In the genomic region with DNA sequence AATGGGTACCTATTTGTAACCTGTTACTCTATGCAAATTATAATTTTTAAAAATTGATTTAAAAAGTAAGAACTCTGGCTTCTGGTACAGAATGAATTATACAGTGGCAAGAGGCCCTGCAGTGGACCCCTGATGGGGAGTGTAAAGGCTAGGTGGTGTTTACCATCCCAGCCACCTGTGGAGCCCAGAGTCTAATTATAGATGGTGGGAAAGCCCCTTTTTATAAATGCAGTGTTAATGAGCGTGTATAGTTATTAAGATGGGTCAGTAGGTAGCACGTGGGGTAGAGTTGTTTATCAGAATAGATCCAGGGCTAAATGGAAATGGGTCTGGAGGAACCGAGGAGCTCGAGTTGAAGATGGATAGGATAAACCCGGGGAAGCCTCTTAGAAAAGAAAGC, we compare ENCODE assay signal across 3 cellular contexts.
A peak's percentile ranks its signal among the peaks of the same experiment; 100 is the strongest.
TF ChIP-seq lines count a peak whose summit lies in the region.

No MANE protein-coding gene starts in this region.

TF ChIP-seq in HEK293, 187 proteins besides CTCF, POLR2A, EP300 and RAD21:
- TF ChIP-seq ZIC2 (tag by site-specific recombination; IDR thresholded peaks at IDR 0.05) (peak; percentile 68), SCRT1 (tag by site-specific recombination; IDR thresholded peaks at IDR 0.05; ENCODE audit: borderline replicate concordance) (0 out of 2 replicates have a peak, but pooled peaks have one; percentile 11), SCRT2 (tag by site-specific recombination; IDR thresholded peaks at IDR 0.05) (peak; percentile 78)
- TF ChIP-seq, protein P1, sequence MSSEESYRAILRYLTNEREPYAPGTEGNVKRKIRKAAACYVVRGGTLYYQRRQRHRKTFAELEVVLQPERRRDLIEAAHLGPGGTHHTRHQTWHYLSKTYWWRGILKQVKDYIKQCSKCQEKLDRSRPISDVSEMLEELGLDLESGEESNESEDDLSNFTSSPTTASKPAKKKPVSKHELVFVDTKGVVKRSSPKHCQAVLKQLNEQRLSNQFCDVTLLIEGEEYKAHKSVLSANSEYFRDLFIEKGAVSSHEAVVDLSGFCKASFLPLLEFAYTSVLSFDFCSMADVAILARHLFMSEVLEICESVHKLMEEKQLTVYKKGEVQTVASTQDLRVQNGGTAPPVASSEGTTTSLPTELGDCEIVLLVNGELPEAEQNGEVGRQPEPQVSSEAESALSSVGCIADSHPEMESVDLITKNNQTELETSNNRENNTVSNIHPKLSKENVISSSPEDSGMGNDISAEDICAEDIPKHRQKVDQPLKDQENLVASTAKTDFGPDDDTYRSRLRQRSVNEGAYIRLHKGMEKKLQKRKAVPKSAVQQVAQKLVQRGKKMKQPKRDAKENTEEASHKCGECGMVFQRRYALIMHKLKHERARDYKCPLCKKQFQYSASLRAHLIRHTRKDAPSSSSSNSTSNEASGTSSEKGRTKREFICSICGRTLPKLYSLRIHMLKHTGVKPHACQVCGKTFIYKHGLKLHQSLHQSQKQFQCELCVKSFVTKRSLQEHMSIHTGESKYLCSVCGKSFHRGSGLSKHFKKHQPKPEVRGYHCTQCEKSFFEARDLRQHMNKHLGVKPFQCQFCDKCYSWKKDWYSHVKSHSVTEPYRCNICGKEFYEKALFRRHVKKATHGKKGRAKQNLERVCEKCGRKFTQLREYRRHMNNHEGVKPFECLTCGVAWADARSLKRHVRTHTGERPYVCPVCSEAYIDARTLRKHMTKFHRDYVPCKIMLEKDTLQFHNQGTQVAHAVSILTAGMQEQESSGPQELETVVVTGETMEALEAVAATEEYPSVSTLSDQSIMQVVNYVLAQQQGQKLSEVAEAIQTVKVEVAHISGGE (tag by site-specific recombination; conservative IDR thresholded peaks at IDR 0.05; ENCODE audit: low read depth) = no peak

TF ChIP-seq in GM12878, 131 proteins besides CTCF, POLR2A, EP300 and RAD21:
- TF ChIP-seq SREBF2 (IDR thresholded peaks at IDR 0.05; ENCODE audit: low read length) (no peak), MTA2 (IDR thresholded peaks at IDR 0.05; ENCODE audit: low read depth) (peak; percentile 37; the same call in 1 of the 2 replicates), ETV6 (conservative IDR thresholded peaks at IDR 0.05 in 1 of 2, IDR thresholded peaks at IDR 0.05 in 1 of 2; ENCODE audit: borderline replicate concordance in 1 of 2, low read depth in 1 of 2) (no peak), FOXK2 (IDR thresholded peaks at IDR 0.05) (no peak), RELA (IDR thresholded peaks at IDR 0.05; ENCODE audit: borderline replicate concordance, partially characterized antibody) (peak; percentile 20), SRF (IDR thresholded peaks at IDR 0.05; ENCODE audit: low read depth in 2 of 2, low read length in 2 of 2) (no peak), USF1 (IDR thresholded peaks at IDR 0.05; ENCODE audit: borderline replicate concordance, extremely low read length, insufficient read depth, low read depth, low read length) (no peak), NRF1 (conservative IDR thresholded peaks at IDR 0.05; ENCODE audit: low read depth, low read length) (no peak), NFIC (IDR thresholded peaks at IDR 0.05; ENCODE audit: low read depth, low read length) (no peak), MLLT1 (IDR thresholded peaks at IDR 0.05) (no peak), BHLHE40 (IDR thresholded peaks at IDR 0.05; ENCODE audit: borderline replicate concordance in 1 of 2, low read depth in 2 of 2, low read length in 1 of 2) (peak in 1 of 2 experiments; percentile 16; a peak in 1 of 4 replicates), ESRRA (IDR thresholded peaks at IDR 0.05; ENCODE audit: low read length) (no peak), JUND (IDR thresholded peaks at IDR 0.05; ENCODE audit: low read depth, low read length) (no peak), ZNF384 (IDR thresholded peaks at IDR 0.05; ENCODE audit: borderline replicate concordance, low read depth, low read length) (no peak), MEF2B (IDR thresholded peaks at IDR 0.05; ENCODE audit: partially characterized antibody, poor library complexity, severe bottlenecking) (peak; percentile 16)
- TF ChIP-seq, protein P2, sequence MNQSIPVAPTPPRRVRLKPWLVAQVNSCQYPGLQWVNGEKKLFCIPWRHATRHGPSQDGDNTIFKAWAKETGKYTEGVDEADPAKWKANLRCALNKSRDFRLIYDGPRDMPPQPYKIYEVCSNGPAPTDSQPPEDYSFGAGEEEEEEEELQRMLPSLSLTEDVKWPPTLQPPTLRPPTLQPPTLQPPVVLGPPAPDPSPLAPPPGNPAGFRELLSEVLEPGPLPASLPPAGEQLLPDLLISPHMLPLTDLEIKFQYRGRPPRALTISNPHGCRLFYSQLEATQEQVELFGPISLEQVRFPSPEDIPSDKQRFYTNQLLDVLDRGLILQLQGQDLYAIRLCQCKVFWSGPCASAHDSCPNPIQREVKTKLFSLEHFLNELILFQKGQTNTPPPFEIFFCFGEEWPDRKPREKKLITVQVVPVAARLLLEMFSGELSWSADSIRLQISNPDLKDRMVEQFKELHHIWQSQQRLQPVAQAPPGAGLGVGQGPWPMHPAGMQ (IDR thresholded peaks at IDR 0.05; ENCODE audit: borderline replicate concordance) = no peak
- TF ChIP-seq, protein P3, sequence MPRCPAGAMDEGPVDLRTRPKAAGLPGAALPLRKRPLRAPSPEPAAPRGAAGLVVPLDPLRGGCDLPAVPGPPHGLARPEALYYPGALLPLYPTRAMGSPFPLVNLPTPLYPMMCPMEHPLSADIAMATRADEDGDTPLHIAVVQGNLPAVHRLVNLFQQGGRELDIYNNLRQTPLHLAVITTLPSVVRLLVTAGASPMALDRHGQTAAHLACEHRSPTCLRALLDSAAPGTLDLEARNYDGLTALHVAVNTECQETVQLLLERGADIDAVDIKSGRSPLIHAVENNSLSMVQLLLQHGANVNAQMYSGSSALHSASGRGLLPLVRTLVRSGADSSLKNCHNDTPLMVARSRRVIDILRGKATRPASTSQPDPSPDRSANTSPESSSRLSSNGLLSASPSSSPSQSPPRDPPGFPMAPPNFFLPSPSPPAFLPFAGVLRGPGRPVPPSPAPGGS (IDR thresholded peaks at IDR 0.05; ENCODE audit: borderline replicate concordance, insufficient read depth, low read depth, low read length, poor library complexity, severe bottlenecking) = no peak
- TF ChIP-seq, protein P4, sequence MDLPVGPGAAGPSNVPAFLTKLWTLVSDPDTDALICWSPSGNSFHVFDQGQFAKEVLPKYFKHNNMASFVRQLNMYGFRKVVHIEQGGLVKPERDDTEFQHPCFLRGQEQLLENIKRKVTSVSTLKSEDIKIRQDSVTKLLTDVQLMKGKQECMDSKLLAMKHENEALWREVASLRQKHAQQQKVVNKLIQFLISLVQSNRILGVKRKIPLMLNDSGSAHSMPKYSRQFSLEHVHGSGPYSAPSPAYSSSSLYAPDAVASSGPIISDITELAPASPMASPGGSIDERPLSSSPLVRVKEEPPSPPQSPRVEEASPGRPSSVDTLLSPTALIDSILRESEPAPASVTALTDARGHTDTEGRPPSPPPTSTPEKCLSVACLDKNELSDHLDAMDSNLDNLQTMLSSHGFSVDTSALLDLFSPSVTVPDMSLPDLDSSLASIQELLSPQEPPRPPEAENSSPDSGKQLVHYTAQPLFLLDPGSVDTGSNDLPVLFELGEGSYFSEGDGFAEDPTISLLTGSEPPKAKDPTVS (IDR thresholded peaks at IDR 0.05; ENCODE audit: low read depth, low read length) = no peak

TF ChIP-seq in GM23338, 12 proteins besides CTCF, POLR2A, EP300 and RAD21:
- TF ChIP-seq, protein P5, sequence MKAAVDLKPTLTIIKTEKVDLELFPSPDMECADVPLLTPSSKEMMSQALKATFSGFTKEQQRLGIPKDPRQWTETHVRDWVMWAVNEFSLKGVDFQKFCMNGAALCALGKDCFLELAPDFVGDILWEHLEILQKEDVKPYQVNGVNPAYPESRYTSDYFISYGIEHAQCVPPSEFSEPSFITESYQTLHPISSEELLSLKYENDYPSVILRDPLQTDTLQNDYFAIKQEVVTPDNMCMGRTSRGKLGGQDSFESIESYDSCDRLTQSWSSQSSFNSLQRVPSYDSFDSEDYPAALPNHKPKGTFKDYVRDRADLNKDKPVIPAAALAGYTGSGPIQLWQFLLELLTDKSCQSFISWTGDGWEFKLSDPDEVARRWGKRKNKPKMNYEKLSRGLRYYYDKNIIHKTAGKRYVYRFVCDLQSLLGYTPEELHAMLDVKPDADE (IDR thresholded peaks at IDR 0.05) = no peak
- TF ChIP-seq NANOG (IDR thresholded peaks at IDR 0.05; ENCODE audit: borderline replicate concordance) (no peak), STAT1 (IDR thresholded peaks at IDR 0.05; ENCODE audit: unreplicated experiment) (no peak), POLR2AphosphoS5 (IDR thresholded peaks at IDR 0.05; ENCODE audit: low read depth) (no peak), EZH2phosphoT487 (IDR thresholded peaks at IDR 0.05; ENCODE audit: unreplicated experiment) (no peak), ZNF114 (CRISPR knock-in tag; IDR thresholded peaks at IDR 0.05) (no peak)
- TF ChIP-seq, protein P6, sequence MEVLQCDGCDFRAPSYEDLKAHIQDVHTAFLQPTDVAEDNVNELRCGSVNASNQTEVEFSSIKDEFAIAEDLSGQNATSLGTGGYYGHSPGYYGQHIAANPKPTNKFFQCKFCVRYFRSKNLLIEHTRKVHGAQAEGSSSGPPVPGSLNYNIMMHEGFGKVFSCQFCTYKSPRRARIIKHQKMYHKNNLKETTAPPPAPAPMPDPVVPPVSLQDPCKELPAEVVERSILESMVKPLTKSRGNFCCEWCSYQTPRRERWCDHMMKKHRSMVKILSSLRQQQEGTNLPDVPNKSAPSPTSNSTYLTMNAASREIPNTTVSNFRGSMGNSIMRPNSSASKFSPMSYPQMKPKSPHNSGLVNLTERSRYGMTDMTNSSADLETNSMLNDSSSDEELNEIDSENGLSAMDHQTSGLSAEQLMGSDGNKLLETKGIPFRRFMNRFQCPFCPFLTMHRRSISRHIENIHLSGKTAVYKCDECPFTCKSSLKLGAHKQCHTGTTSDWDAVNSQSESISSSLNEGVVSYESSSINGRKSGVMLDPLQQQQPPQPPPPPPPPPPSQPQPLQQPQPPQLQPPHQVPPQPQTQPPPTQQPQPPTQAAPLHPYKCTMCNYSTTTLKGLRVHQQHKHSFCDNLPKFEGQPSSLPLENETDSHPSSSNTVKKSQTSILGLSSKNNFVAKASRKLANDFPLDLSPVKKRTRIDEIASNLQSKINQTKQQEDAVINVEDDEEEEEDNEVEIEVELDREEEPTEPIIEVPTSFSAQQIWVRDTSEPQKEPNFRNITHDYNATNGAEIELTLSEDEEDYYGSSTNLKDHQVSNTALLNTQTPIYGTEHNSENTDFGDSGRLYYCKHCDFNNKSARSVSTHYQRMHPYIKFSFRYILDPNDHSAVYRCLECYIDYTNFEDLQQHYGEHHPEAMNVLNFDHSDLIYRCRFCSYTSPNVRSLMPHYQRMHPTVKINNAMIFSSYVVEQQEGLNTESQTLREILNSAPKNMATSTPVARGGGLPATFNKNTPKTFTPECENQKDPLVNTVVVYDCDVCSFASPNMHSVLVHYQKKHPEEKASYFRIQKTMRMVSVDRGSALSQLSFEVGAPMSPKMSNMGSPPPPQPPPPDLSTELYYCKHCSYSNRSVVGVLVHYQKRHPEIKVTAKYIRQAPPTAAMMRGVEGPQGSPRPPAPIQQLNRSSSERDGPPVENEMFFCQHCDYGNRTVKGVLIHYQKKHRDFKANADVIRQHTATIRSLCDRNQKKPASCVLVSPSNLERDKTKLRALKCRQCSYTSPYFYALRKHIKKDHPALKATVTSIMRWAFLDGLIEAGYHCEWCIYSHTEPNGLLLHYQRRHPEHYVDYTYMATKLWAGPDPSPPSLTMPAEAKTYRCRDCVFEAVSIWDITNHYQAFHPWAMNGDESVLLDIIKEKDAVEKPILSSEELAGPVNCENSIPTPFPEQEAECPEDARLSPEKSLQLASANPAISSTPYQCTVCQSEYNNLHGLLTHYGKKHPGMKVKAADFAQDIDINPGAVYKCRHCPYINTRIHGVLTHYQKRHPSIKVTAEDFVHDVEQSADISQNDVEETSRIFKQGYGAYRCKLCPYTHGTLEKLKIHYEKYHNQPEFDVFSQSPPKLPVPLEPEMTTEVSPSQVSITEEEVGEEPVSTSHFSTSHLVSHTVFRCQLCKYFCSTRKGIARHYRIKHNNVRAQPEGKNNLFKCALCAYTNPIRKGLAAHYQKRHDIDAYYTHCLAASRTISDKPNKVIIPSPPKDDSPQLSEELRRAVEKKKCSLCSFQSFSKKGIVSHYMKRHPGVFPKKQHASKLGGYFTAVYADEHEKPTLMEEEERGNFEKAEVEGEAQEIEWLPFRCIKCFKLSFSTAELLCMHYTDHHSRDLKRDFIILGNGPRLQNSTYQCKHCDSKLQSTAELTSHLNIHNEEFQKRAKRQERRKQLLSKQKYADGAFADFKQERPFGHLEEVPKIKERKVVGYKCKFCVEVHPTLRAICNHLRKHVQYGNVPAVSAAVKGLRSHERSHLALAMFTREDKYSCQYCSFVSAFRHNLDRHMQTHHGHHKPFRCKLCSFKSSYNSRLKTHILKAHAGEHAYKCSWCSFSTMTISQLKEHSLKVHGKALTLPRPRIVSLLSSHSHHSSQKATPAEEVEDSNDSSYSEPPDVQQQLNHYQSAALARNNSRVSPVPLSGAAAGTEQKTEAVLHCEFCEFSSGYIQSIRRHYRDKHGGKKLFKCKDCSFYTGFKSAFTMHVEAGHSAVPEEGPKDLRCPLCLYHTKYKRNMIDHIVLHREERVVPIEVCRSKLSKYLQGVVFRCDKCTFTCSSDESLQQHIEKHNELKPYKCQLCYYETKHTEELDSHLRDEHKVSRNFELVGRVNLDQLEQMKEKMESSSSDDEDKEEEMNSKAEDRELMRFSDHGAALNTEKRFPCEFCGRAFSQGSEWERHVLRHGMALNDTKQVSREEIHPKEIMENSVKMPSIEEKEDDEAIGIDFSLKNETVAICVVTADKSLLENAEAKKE (CRISPR knock-in tag; IDR thresholded peaks at IDR 0.05) = no peak
